Comparison of ENCODE assay signal across 14 cellular contexts in the genomic region with DNA sequence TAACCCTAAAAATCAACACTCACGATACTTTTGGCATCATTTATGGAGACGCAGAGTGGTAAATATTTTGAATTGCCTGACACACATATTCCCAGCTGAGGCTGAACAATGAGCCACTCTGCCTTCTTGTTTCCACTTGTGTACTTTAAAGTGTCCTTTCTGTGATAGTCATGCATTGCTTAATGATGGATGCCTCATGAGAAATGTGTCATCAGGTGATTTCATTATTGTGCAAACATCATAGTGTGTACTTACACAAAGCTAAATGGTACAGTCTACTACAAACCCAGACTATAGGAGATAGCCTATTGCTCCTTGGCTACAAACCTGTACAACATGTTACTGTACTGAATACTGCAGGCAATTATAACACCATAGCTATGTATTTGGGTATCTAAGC. TPM values are rescaled to one million over a fixed set of nuclear protein-coding genes. Genes with fewer than 3 reads are reported as not detected.
DNase-seq lines count a peak whose midpoint lies in the region; ATAC-seq and TF ChIP-seq lines count a peak whose summit lies in the region.
"Had no signal": no experiment of that assay in that cellular context is flagged by ENCODE, and none has a peak within 500 bp of the region (broad histone marks: within the 10 kb centered on the region; RNA-seq: fewer than 3 reads in every experiment).

No MANE protein-coding gene starts in this region.

- H3K79me2 ChIP-seq in ACC112 (ENCODE audit: control insufficient read depth, insufficient read depth, low read length, unreplicated experiment) (no peaks in the 10 kb centered on the region), GM23248 (ENCODE audit: insufficient read depth) (no peaks in the 10 kb centered on the region), GM23338 (replicated peaks; ENCODE audit: insufficient read depth) (no peaks in the 10 kb centered on the region)

- no peaks in the 10 kb centered on the region for H3K27me3 Mint-ChIP-seq in GM23338 (ENCODE audit: insufficient read depth, low read depth, poor library complexity)

- peak overlapping the region; percentile 5; the same call in 1 of the 2 replicates for H3K4me3 ChIP-seq in ACC112 (ENCODE audit: low read depth, low read length)
- no peak overlapping the region for H3K4me3 ChIP-seq in GM23248
- H3K4me3 ChIP-seq in RWPE2 (ENCODE audit: severe bottlenecking), result no peak overlapping the region
- H3K4me3 ChIP-seq in foreskin fibroblast (ENCODE audit: low read depth in 1 of 2, low read length in 2 of 2), result no peak overlapping the region
- no peak overlapping the region for H3K4me3 ChIP-seq in GM23338
- H3K4me3 ChIP-seq: adrenal gland, SK-N-MC had no signal

- peak; percentile 95 for ATAC-seq in RWPE2 (ENCODE audit: low read depth)
- ATAC-seq in GM23338, result no peak
- no peak for ATAC-seq in GM19328 (IDR thresholded peaks at IDR 0.05; ENCODE audit: unreplicated experiment)
- ATAC-seq: activated CD8-positive, alpha-beta T cell treated with anti-CD3 and anti-CD28 coated beads, Interleukin-2, amount 10 ng/mL, durations not matched to agents 7 days and 5 days; stimulated activated effector memory CD8-positive, alpha-beta T cell treated with anti-CD3 and anti-CD28 coated beads, Interleukin-12 subunit alpha, Interleukin-12 subunit beta, amount 100 ng/mL, for 72 hours had no signal

- peaks cover 24% of the 10 kb centered on the region for H3K36me3 Mint-ChIP-seq in GM23338 (ENCODE audit: low read depth)

- H3K4me3 Mint-ChIP-seq in GM23338, result no peak overlapping the region
- H3K4me3 Mint-ChIP-seq: activated CD8-positive, alpha-beta T cell treated with anti-CD3 and anti-CD28 coated beads, Interleukin-2, amount 10 ng/mL, durations not matched to agents 7 days and 5 days; stimulated activated effector memory CD8-positive, alpha-beta T cell treated with anti-CD3 and anti-CD28 coated beads, Interleukin-12 subunit alpha, Interleukin-12 subunit beta, amount 100 ng/mL, for 72 hours had no signal

- H3K27ac Mint-ChIP-seq in GM23338, result no peak overlapping the region
- H3K27ac Mint-ChIP-seq: activated CD8-positive, alpha-beta T cell treated with anti-CD3 and anti-CD28 coated beads, Interleukin-2, amount 10 ng/mL, durations not matched to agents 7 days and 5 days; stimulated activated effector memory CD8-positive, alpha-beta T cell treated with anti-CD3 and anti-CD28 coated beads, Interleukin-12 subunit alpha, Interleukin-12 subunit beta, amount 100 ng/mL, for 72 hours had no signal

- TF ChIP-seq CTCF in RWPE2 (IDR thresholded peaks at IDR 0.05; ENCODE audit: poor library complexity, severe bottlenecking) (no peak), foreskin fibroblast (IDR thresholded peaks at IDR 0.05; ENCODE audit: low read depth, low read length) (no peak), GM23338 (conservative IDR thresholded peaks at IDR 0.05; ENCODE audit: low read depth in 2 of 2) (no peak)

- H3K36me3 ChIP-seq in ACC112 (ENCODE audit: insufficient read depth, low read length) (peaks cover 15% of the 10 kb centered on the region), GM23248 (ENCODE audit: low read depth) (peaks cover 9% of the 10 kb centered on the region), RWPE2 (ENCODE audit: low read depth) (peaks cover 31% of the 10 kb centered on the region), GM23338 (ENCODE audit: insufficient read depth) (peaks cover 12% of the 10 kb centered on the region; the same call in 1 of the 2 replicates)

- DNase-seq in GM23248, result peak; percentile 92
- no peak for DNase-seq in RWPE2 (ENCODE audit: low spot score)
- DNase-seq in foreskin fibroblast, result peak; percentile 85 to 89
- DNase-seq in SKM-1 (lab: John Stamatoyannopoulos, UW; ENCODE audit: unreplicated experiment), result no peak
- no peak for DNase-seq in GM23338 (ENCODE audit: low spot score)
- no peak for DNase-seq in activated T-cell treated with anti-CD3 and anti-CD28 coated beads for 4 hours
- DNase-seq: activated CD8-positive, alpha-beta T cell treated with anti-CD3 and anti-CD28 coated beads, Interleukin-2, amount 10 ng/mL, durations not matched to agents 7 days and 5 days; adrenal gland; foreskin melanocyte; NCI-H1092 treated with DMSO at 0.1 percent for 48 hours had no signal

- peak overlapping the region; percentile 75 for H3K27ac ChIP-seq in ACC112 (ENCODE audit: low read depth, low read length)
- peak overlapping the region; percentile 63 for H3K27ac ChIP-seq in GM23248
- H3K27ac ChIP-seq in RWPE2 (ENCODE audit: poor library complexity, severe bottlenecking), result peak overlapping the region; percentile 10
- H3K27ac ChIP-seq in GM23338 (ENCODE audit: low read depth), result no peak overlapping the region
- H3K27ac ChIP-seq: adrenal gland, SK-N-MC had no signal

- no peaks in the 10 kb centered on the region for H3K9me3 Mint-ChIP-seq in GM23338
- H3K9me3 Mint-ChIP-seq: stimulated activated effector memory CD8-positive, alpha-beta T cell treated with anti-CD3 and anti-CD28 coated beads, Interleukin-12 subunit alpha, Interleukin-12 subunit beta, amount 100 ng/mL, for 72 hours had no signal

- H4K20me1 ChIP-seq in GM23248 (ENCODE audit: insufficient read depth) (no peaks in the 10 kb centered on the region), GM23338 (replicated peaks; ENCODE audit: insufficient read depth) (no peaks in the 10 kb centered on the region)

- H3K4me1 ChIP-seq in ACC112 (ENCODE audit: control insufficient read depth, insufficient read depth, low read length, unreplicated experiment) (peaks cover 11% of the 10 kb centered on the region), GM23248 (ENCODE audit: insufficient read depth) (peaks cover 20% of the 10 kb centered on the region), RWPE2 (ENCODE audit: insufficient read depth, poor library complexity, severe bottlenecking) (peaks cover 18% of the 10 kb centered on the region), GM23338 (ENCODE audit: insufficient read depth) (no peaks in the 10 kb centered on the region)
- H3K4me1 ChIP-seq: adrenal gland had no signal

- peak overlapping the region; percentile 7; the same call in 1 of the 2 replicates for H3K9ac ChIP-seq in GM23248

- H3F3A ChIP-seq in GM23248 (ENCODE audit: insufficient read depth), result peaks cover 13% of the 10 kb centered on the region
- no peaks in the 10 kb centered on the region for H3F3A ChIP-seq in GM23338 (replicated peaks; ENCODE audit: low read depth)

- 0 to 6% methylated on average over 2 of the region's 2 CpGs for WGBS in GM23248 (ENCODE audit: low coverage in 1 of 2, low lambda C conversion rate in 2 of 2, missing lambda C conversion rate in 2 of 2), 2 experiments

- no peaks in the 10 kb centered on the region for H3K9me3 ChIP-seq in GM23248 (ENCODE audit: low read depth)
- no peaks in the 10 kb centered on the region for H3K9me3 ChIP-seq in RWPE2 (ENCODE audit: severe bottlenecking)
- H3K9me3 ChIP-seq: adrenal gland had no signal

- H3K27me3 ChIP-seq in ACC112 (ENCODE audit: insufficient read depth, low read length), result no peaks in the 10 kb centered on the region
- no peaks in the 10 kb centered on the region for H3K27me3 ChIP-seq in GM23248 (replicated peaks; ENCODE audit: insufficient read depth)
- H3K27me3 ChIP-seq in RWPE2 (ENCODE audit: insufficient read depth, poor library complexity, severe bottlenecking), result no peaks in the 10 kb centered on the region
- no peaks in the 10 kb centered on the region for H3K27me3 ChIP-seq in GM23338 (ENCODE audit: insufficient read depth)
- H3K27me3 ChIP-seq: adrenal gland had no signal

- H2AFZ ChIP-seq in ACC112 (ENCODE audit: low read length, unreplicated experiment) (no peak overlapping the region), GM23248 (no peak overlapping the region), GM23338 (no peak overlapping the region)

- H3K9me2 ChIP-seq in GM23248 (ENCODE audit: insufficient read depth) (no peaks in the 10 kb centered on the region), GM23338 (ENCODE audit: insufficient read depth) (no peaks in the 10 kb centered on the region)

- no peaks in the 10 kb centered on the region for H3K4me1 Mint-ChIP-seq in GM23338
- H3K4me1 Mint-ChIP-seq: stimulated activated effector memory CD8-positive, alpha-beta T cell treated with anti-CD3 and anti-CD28 coated beads, Interleukin-12 subunit alpha, Interleukin-12 subunit beta, amount 100 ng/mL, for 72 hours had no signal

- H3K4me2 ChIP-seq in GM23248 (ENCODE audit: unreplicated experiment) (peak overlapping the region; percentile 46), GM23338 (no peak overlapping the region)

- in situ Hi-C loops in GM23248 (cut with MboI), result no loop called here

TF ChIP-seq in GM23338, 12 proteins besides CTCF, POLR2A, EP300 and RAD21 (continues in another document):
- TF ChIP-seq JUNB (IDR thresholded peaks at IDR 0.05; ENCODE audit: unreplicated experiment) (no peak), EZH2 (IDR thresholded peaks at IDR 0.05; ENCODE audit: low read depth, unreplicated experiment) (no peak)
- TF ChIP-seq, protein P1, sequence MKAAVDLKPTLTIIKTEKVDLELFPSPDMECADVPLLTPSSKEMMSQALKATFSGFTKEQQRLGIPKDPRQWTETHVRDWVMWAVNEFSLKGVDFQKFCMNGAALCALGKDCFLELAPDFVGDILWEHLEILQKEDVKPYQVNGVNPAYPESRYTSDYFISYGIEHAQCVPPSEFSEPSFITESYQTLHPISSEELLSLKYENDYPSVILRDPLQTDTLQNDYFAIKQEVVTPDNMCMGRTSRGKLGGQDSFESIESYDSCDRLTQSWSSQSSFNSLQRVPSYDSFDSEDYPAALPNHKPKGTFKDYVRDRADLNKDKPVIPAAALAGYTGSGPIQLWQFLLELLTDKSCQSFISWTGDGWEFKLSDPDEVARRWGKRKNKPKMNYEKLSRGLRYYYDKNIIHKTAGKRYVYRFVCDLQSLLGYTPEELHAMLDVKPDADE (IDR thresholded peaks at IDR 0.05), result no peak

RNA-seq across cellular contexts. Expression of a gene that starts 44.2 kb away (rescaled TPM):
- total RNA-seq in GM23248 (2014; rRNA removed; shearing (Covaris generic)), result 8.5 and 15.6 TPM in 2 replicates
- polyA plus RNA-seq in GM23248 (2016; fragmentation: Nextera tagmentation; extraction: Ambion mirVana), result 10.6 and 10.7 TPM in 2 replicates
- 36.5 and 38.5 TPM in 2 replicates for total RNA-seq in GM23338 (2014; rRNA removed; shearing (Covaris generic))
- polyA plus RNA-seq in GM23338 (2016; fragmentation: Nextera tagmentation; extraction: Ambion mirVana), result 17.3 and 23.3 TPM in 2 replicates

RNA-seq across cellular contexts. Expression of a gene that starts 44.3 kb away (rescaled TPM):
- total RNA-seq in GM23248 (2014; rRNA removed; shearing (Covaris generic)), result 18.6 and 37.2 TPM in 2 replicates
- 13.9 and 14.1 TPM in 2 replicates for polyA plus RNA-seq in GM23248 (2016; fragmentation: Nextera tagmentation; extraction: Ambion mirVana)
- 16.0 and 16.6 TPM in 2 replicates for total RNA-seq in GM23338 (2014; rRNA removed; shearing (Covaris generic))
- polyA plus RNA-seq in GM23338 (2016; fragmentation: Nextera tagmentation; extraction: Ambion mirVana), result 30.4 and 35.2 TPM in 2 replicates

RNA-seq across cellular contexts. Expression of a gene that starts 48.2 kb away (rescaled TPM):
- total RNA-seq in GM23248 (2014; rRNA removed; shearing (Covaris generic)), result not detected in 2 replicates
- 0.04 TPM in 1 of 2 replicates, not detected in the other for polyA plus RNA-seq in GM23248 (2016; fragmentation: Nextera tagmentation; extraction: Ambion mirVana)
- 0.17 and 0.23 TPM in 2 replicates for total RNA-seq in GM23338 (2014; rRNA removed; shearing (Covaris generic))
- 0.18 and 0.35 TPM in 2 replicates for polyA plus RNA-seq in GM23338 (2016; fragmentation: Nextera tagmentation; extraction: Ambion mirVana)
- total RNA-seq: activated CD8-positive, alpha-beta T cell treated with anti-CD3 and anti-CD28 coated beads, Interleukin-2, amount 10 ng/mL, durations not matched to agents 7 days and 5 days had no signal

Comparison
In these comparisons a context has a peak if more than half of its experiments do, and no peak if none do; other contexts are left out.
1. DNase-seq: peak in GM23248 (single experiment) and foreskin fibroblast (2 of 2); none in RWPE2 (single experiment), SKM-1 (single experiment), GM23338 (single experiment) and activated T-cell treated with anti-CD3 and anti-CD28 coated beads for 4 hours (single experiment).